Comparison of ENCODE assay signal across 1 cellular context in genomic region chr13:20425819-20426219, GRCh38.
TF ChIP-seq lines count a peak whose summit lies in the region.

No MANE protein-coding gene starts in this region.

TF ChIP-seq in HepG2, 621 proteins besides CTCF, POLR2A, EP300 and RAD21 (continued from another document):
- TF ChIP-seq ZNF318 (CRISPR knock-in tag; IDR thresholded peaks at IDR 0.05) (no peak), CHD4 (IDR thresholded peaks at IDR 0.05; ENCODE audit: borderline replicate concordance, low read length) (no peak), ZNF7 (CRISPR knock-in tag; IDR thresholded peaks at IDR 0.05) (no peak), ZSCAN20 (CRISPR knock-in tag; IDR thresholded peaks at IDR 0.05; ENCODE audit: borderline replicate concordance) (no peak), STAG1 (CRISPR knock-in tag; IDR thresholded peaks at IDR 0.05) (no peak)
- TF ChIP-seq, protein P1, sequence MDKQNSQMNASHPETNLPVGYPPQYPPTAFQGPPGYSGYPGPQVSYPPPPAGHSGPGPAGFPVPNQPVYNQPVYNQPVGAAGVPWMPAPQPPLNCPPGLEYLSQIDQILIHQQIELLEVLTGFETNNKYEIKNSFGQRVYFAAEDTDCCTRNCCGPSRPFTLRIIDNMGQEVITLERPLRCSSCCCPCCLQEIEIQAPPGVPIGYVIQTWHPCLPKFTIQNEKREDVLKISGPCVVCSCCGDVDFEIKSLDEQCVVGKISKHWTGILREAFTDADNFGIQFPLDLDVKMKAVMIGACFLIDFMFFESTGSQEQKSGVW (CRISPR knock-in tag; IDR thresholded peaks at IDR 0.05; ENCODE audit: borderline replicate concordance), result no peak
TF ChIP-seq in HepG2: peak in this region for 0.
